14 cellular contexts compared by ENCODE assay signal in genomic region chr14:65329911-65330310, GRCh38.
DNase-seq lines count a peak whose midpoint lies in the region; ATAC-seq and TF ChIP-seq lines count a peak whose summit lies in the region.
"Had no signal": no experiment of that assay in that cellular context is flagged by ENCODE, and none has a peak within 500 bp of the region (broad histone marks: within the 10 kb centered on the region; RNA-seq: fewer than 3 reads in every experiment).

No MANE protein-coding gene starts in this region.

- POLR2A ChIA-PET in GM10248 (lab: Yijun Ruan, JAX), result no interaction called here

- CTCF ChIA-PET in GM10248 (lab: Yijun Ruan, JAX), result interaction anchor here (0.8 to 2.5 kb wide), 7 partner anchors 8 to 343 kb away, joined by 3 to 21 read pairs (median 4); partner anchors contain the start of gene FNTB

- H3K9me3 Mint-ChIP-seq in IgD-negative memory B cell, result no peaks in the 10 kb centered on the region
- H3K9me3 Mint-ChIP-seq: HFFc6 had no signal

- H3K36me3 Mint-ChIP-seq in IgD-negative memory B cell, result no peaks in the 10 kb centered on the region

- DNase-seq in GDM1 (lab: John Stamatoyannopoulos, UW) (peak; percentile 34), amniotic epithelial cell (ENCODE audit: low read depth) (peak; percentile 13), mucosa of descending colon (no peak), GM10248 (ENCODE audit: extremely low spot score) (no peak)
- no peak for DNase-seq in stimulated activated CD8-positive, alpha-beta memory T cell treated with anti-CD3 and anti-CD28 coated beads, Interleukin-4, amount 100 ng/mL, for 48 hours
- DNase-seq: amniotic stem cell, dorsolateral prefrontal cortex, HFFc6, NCI-H1105, NCI-H2081 treated with DMSO at 0.1 percent for 48 hours, Right ventricle myocardium superior had no signal

- peak overlapping the region; percentile 15 to 88 (median 85) for H3K27ac Mint-ChIP-seq in IgD-negative memory B cell
- H3K27ac Mint-ChIP-seq: HFFc6 had no signal

- no peak overlapping the region for H3K4me3 ChIP-seq in mucosa of descending colon
- H3K4me3 ChIP-seq: dorsolateral prefrontal cortex had no signal

- H3K4me1 Mint-ChIP-seq in IgD-negative memory B cell, result peaks cover 43 to 59% (median 50%) of the 10 kb centered on the region in 3 donors

- peak; percentile 9 for ATAC-seq in mucosa of descending colon
- ATAC-seq in HG03108 (IDR thresholded peaks at IDR 0.05; ENCODE audit: unreplicated experiment), result no peak
- ATAC-seq in HG02798 (IDR thresholded peaks at IDR 0.05; ENCODE audit: poor library complexity, unreplicated experiment), result no peak

- H3K9me3 ChIP-seq in mucosa of descending colon, result no peaks in the 10 kb centered on the region

- peaks cover 10% of the 10 kb centered on the region for H3K4me1 ChIP-seq in mucosa of descending colon (ENCODE audit: low read depth)

- H3K36me3 ChIP-seq in mucosa of descending colon (ENCODE audit: low read depth), result no peaks in the 10 kb centered on the region

- peak overlapping the region in 3 of 4 donors; percentile 25 to 86 (median 52) for H3K4me3 Mint-ChIP-seq in IgD-negative memory B cell
- H3K4me3 Mint-ChIP-seq: HFFc6 had no signal

- no peaks in the 10 kb centered on the region for H3K27me3 Mint-ChIP-seq in IgD-negative memory B cell

- intact Hi-C loops in mucosa of descending colon (cut with DNase I, micrococcal nuclease), result no loop called here

- TF ChIP-seq CTCF in mucosa of descending colon (IDR thresholded peaks at IDR 0.05), result no peak
- no peak for TF ChIP-seq CTCF in GM10248 (IDR thresholded peaks at IDR 0.05; ENCODE audit: control extremely low read depth, extremely low read depth, low read depth, missing control alignments)

Comparison
In these comparisons a context has a peak if more than half of its experiments do, and no peak if none do; other contexts are left out.
1. DNase-seq: peak in GDM1 (single experiment) and amniotic epithelial cell (single experiment); none in mucosa of descending colon (0 of 3), GM10248 (single experiment) and stimulated activated CD8-positive, alpha-beta memory T cell treated with anti-CD3 and anti-CD28 coated beads, Interleukin-4, amount 100 ng/mL, for 48 hours (single experiment).